ENCODE assay signal across 1 cellular context in genomic region chr2:112776113-112776512, GRCh38.
TF ChIP-seq lines count a peak whose summit lies in the region.

No MANE protein-coding gene starts in this region.

TF ChIP-seq in GM12878, 131 proteins besides CTCF, POLR2A, EP300 and RAD21:
- TF ChIP-seq MEF2A (IDR thresholded peaks at IDR 0.05; ENCODE audit: insufficient read depth, low read depth, low read length) (peak; percentile 66; the same call in 1 of the 2 replicates), RB1 (IDR thresholded peaks at IDR 0.05; ENCODE audit: borderline replicate concordance) (no peak), KAT2A (conservative IDR thresholded peaks at IDR 0.05; ENCODE audit: control insufficient read depth, low read depth, low read length) (no peak), JUNB (IDR thresholded peaks at IDR 0.05) (no peak), IKZF2 (IDR thresholded peaks at IDR 0.05) (0 out of 4 replicates have a peak, but pooled peaks of 1 of the 2 experiments have one; percentile 18), MEF2B (IDR thresholded peaks at IDR 0.05; ENCODE audit: partially characterized antibody, poor library complexity, severe bottlenecking) (peak; percentile 46), ZNF622 (IDR thresholded peaks at IDR 0.05) (no peak), RELA (IDR thresholded peaks at IDR 0.05; ENCODE audit: borderline replicate concordance, partially characterized antibody) (no peak), PML (IDR thresholded peaks at IDR 0.05; ENCODE audit: low read length) (no peak), RUNX3 (IDR thresholded peaks at IDR 0.05; ENCODE audit: low read length) (peak; percentile 21; the same call in 1 of the 2 replicates), LARP7 (IDR thresholded peaks at IDR 0.05) (no peak), NRF1 (conservative IDR thresholded peaks at IDR 0.05; ENCODE audit: low read depth, low read length) (no peak), ESRRA (IDR thresholded peaks at IDR 0.05; ENCODE audit: low read length) (no peak), SREBF2 (IDR thresholded peaks at IDR 0.05; ENCODE audit: low read length) (no peak)
- TF ChIP-seq, protein P1, sequence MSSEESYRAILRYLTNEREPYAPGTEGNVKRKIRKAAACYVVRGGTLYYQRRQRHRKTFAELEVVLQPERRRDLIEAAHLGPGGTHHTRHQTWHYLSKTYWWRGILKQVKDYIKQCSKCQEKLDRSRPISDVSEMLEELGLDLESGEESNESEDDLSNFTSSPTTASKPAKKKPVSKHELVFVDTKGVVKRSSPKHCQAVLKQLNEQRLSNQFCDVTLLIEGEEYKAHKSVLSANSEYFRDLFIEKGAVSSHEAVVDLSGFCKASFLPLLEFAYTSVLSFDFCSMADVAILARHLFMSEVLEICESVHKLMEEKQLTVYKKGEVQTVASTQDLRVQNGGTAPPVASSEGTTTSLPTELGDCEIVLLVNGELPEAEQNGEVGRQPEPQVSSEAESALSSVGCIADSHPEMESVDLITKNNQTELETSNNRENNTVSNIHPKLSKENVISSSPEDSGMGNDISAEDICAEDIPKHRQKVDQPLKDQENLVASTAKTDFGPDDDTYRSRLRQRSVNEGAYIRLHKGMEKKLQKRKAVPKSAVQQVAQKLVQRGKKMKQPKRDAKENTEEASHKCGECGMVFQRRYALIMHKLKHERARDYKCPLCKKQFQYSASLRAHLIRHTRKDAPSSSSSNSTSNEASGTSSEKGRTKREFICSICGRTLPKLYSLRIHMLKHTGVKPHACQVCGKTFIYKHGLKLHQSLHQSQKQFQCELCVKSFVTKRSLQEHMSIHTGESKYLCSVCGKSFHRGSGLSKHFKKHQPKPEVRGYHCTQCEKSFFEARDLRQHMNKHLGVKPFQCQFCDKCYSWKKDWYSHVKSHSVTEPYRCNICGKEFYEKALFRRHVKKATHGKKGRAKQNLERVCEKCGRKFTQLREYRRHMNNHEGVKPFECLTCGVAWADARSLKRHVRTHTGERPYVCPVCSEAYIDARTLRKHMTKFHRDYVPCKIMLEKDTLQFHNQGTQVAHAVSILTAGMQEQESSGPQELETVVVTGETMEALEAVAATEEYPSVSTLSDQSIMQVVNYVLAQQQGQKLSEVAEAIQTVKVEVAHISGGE (CRISPR knock-in tag; IDR thresholded peaks at IDR 0.05), result no peak
